ENCODE assay signal across 20 cellular contexts in genomic region chr10:42896735-42897134, GRCh38.
DNase-seq lines count a peak whose midpoint lies in the region; ATAC-seq, FAIRE-seq and TF ChIP-seq lines count a peak whose summit lies in the region.
"Had no signal": no experiment of that assay in that cellular context is flagged by ENCODE, and none has a peak within 500 bp of the region (broad histone marks: within the 10 kb centered on the region; RNA-seq: fewer than 3 reads in every experiment).

No MANE protein-coding gene starts in this region.

- peak; percentile 28 for DNase-seq in activated CD8-positive, alpha-beta T cell treated with anti-CD3 and anti-CD28 coated beads for 36 hours
- no peak for DNase-seq in activated CD8-positive, alpha-beta T cell treated with anti-CD3 and anti-CD28 coated beads, Interleukin-2, amount 10 ng/mL, durations not matched to agents 7 days and 5 days
- DNase-seq in activated naive CD8-positive, alpha-beta T cell treated with anti-CD3 and anti-CD28 coated beads, Interleukin-2, amount 50 U/mL, for 24 hours = no peak
- DNase-seq in natural killer cell treated with Interleukin-12 subunit alpha and Interleukin-12 subunit beta and Interleukin-15 and Interleukin-18, amount 100 ng/mL, for 72 hours (ENCODE audit: low spot score) = no peak
- DNase-seq in urothelium cell line (ENCODE audit: low spot score) (no peak), foreskin fibroblast (no peak)
- DNase-seq: 8988T; CD4-positive, alpha-beta memory T cell; DMS153; DMS79; GDM1; HCEC 1CT had no signal

- H3K4me3 ChIP-seq in foreskin fibroblast (ENCODE audit: low read depth in 1 of 2, low read length in 2 of 2) = no peak overlapping the region
- H3K4me3 ChIP-seq: BLaER1 had no signal

- no peak for TF ChIP-seq CTCF in activated CD8-positive, alpha-beta T cell treated with anti-CD3 and anti-CD28 coated beads for 36 hours (IDR thresholded peaks at IDR 0.05)
- TF ChIP-seq CTCF in foreskin fibroblast (IDR thresholded peaks at IDR 0.05; ENCODE audit: low read depth, low read length) = no peak

- H3K9me3 Mint-ChIP-seq in activated CD8-positive, alpha-beta T cell treated with anti-CD3 and anti-CD28 coated beads for 36 hours = peaks cover 4% of the 10 kb centered on the region
- peaks cover 29% of the 10 kb centered on the region for H3K9me3 Mint-ChIP-seq in activated CD8-positive, alpha-beta T cell treated with anti-CD3 and anti-CD28 coated beads, Interleukin-2, amount 10 ng/mL, durations not matched to agents 7 days and 5 days (ENCODE audit: insufficient read depth)
- H3K9me3 Mint-ChIP-seq in activated naive CD8-positive, alpha-beta T cell treated with anti-CD3 and anti-CD28 coated beads, Interleukin-2, amount 50 U/mL, for 24 hours = peaks cover 11% of the 10 kb centered on the region
- no peaks in the 10 kb centered on the region for H3K9me3 Mint-ChIP-seq in natural killer cell treated with Interleukin-12 subunit alpha and Interleukin-12 subunit beta and Interleukin-15 and Interleukin-18, amount 100 ng/mL, for 72 hours

- H3K36me3 Mint-ChIP-seq in activated CD8-positive, alpha-beta T cell treated with anti-CD3 and anti-CD28 coated beads for 36 hours (ENCODE audit: low read depth) = no peaks in the 10 kb centered on the region
- H3K36me3 Mint-ChIP-seq in activated CD8-positive, alpha-beta T cell treated with anti-CD3 and anti-CD28 coated beads, Interleukin-2, amount 10 ng/mL, durations not matched to agents 7 days and 5 days (ENCODE audit: low read depth) = peaks cover 7% of the 10 kb centered on the region
- H3K36me3 Mint-ChIP-seq in activated naive CD8-positive, alpha-beta T cell treated with anti-CD3 and anti-CD28 coated beads, Interleukin-2, amount 50 U/mL, for 24 hours (ENCODE audit: low read depth) = peaks cover 6% of the 10 kb centered on the region
- H3K36me3 Mint-ChIP-seq in natural killer cell treated with Interleukin-12 subunit alpha and Interleukin-12 subunit beta and Interleukin-15 and Interleukin-18, amount 100 ng/mL, for 72 hours = peaks cover 5% of the 10 kb centered on the region

- no peak overlapping the region for H3K27ac Mint-ChIP-seq in activated CD8-positive, alpha-beta T cell treated with anti-CD3 and anti-CD28 coated beads for 36 hours
- no peak overlapping the region for H3K27ac Mint-ChIP-seq in activated CD8-positive, alpha-beta T cell treated with anti-CD3 and anti-CD28 coated beads, Interleukin-2, amount 10 ng/mL, durations not matched to agents 7 days and 5 days
- H3K27ac Mint-ChIP-seq in activated naive CD8-positive, alpha-beta T cell treated with anti-CD3 and anti-CD28 coated beads, Interleukin-2, amount 50 U/mL, for 24 hours = no peak overlapping the region
- no peak overlapping the region for H3K27ac Mint-ChIP-seq in natural killer cell treated with Interleukin-12 subunit alpha and Interleukin-12 subunit beta and Interleukin-15 and Interleukin-18, amount 100 ng/mL, for 72 hours
- H3K27ac Mint-ChIP-seq: CD14-positive monocyte; CD4-positive, alpha-beta memory T cell; GM23338 had no signal

- peaks cover 4% of the 10 kb centered on the region for H3K4me1 Mint-ChIP-seq in activated CD8-positive, alpha-beta T cell treated with anti-CD3 and anti-CD28 coated beads for 36 hours (ENCODE audit: low read depth)
- H3K4me1 Mint-ChIP-seq in activated CD8-positive, alpha-beta T cell treated with anti-CD3 and anti-CD28 coated beads, Interleukin-2, amount 10 ng/mL, durations not matched to agents 7 days and 5 days (ENCODE audit: low read depth) = peaks cover 9% of the 10 kb centered on the region
- H3K4me1 Mint-ChIP-seq in activated naive CD8-positive, alpha-beta T cell treated with anti-CD3 and anti-CD28 coated beads, Interleukin-2, amount 50 U/mL, for 24 hours = peaks cover 5% of the 10 kb centered on the region
- H3K4me1 Mint-ChIP-seq in natural killer cell treated with Interleukin-12 subunit alpha and Interleukin-12 subunit beta and Interleukin-15 and Interleukin-18, amount 100 ng/mL, for 72 hours (ENCODE audit: low read depth in 2 of 2) = peaks cover 14 to 18% of the 10 kb centered on the region in 2 donors

- peak; percentile 69 for ATAC-seq in activated CD8-positive, alpha-beta T cell treated with anti-CD3 and anti-CD28 coated beads for 36 hours
- ATAC-seq in activated CD8-positive, alpha-beta T cell treated with anti-CD3 and anti-CD28 coated beads, Interleukin-2, amount 10 ng/mL, durations not matched to agents 7 days and 5 days = no peak
- peak; percentile 72 for ATAC-seq in activated naive CD8-positive, alpha-beta T cell treated with anti-CD3 and anti-CD28 coated beads, Interleukin-2, amount 50 U/mL, for 24 hours
- peak; percentile 82 to 90 for ATAC-seq in natural killer cell treated with Interleukin-12 subunit alpha and Interleukin-12 subunit beta and Interleukin-15 and Interleukin-18, amount 100 ng/mL, for 72 hours
- no peak for ATAC-seq in HG02884 (IDR thresholded peaks at IDR 0.05; ENCODE audit: unreplicated experiment)
- ATAC-seq: HepG2 had no signal

- CTCF ChIA-PET in activated CD8-positive, alpha-beta T cell treated with anti-CD3 and anti-CD28 coated beads for 36 hours (lab: Charles Lee) = no interaction called here
- CTCF ChIA-PET in activated CD8-positive, alpha-beta T cell treated with anti-CD3 and anti-CD28 coated beads, Interleukin-2, amount 10 ng/mL, durations not matched to agents 7 days and 5 days (lab: Charles Lee) = no interaction called here

- POLR2A ChIA-PET in activated CD8-positive, alpha-beta T cell treated with anti-CD3 and anti-CD28 coated beads for 36 hours (lab: Charles Lee) = no interaction called here
- POLR2A ChIA-PET in activated CD8-positive, alpha-beta T cell treated with anti-CD3 and anti-CD28 coated beads, Interleukin-2, amount 10 ng/mL, durations not matched to agents 7 days and 5 days (lab: Charles Lee) = no interaction called here

- no peak overlapping the region for H3K4me3 Mint-ChIP-seq in activated CD8-positive, alpha-beta T cell treated with anti-CD3 and anti-CD28 coated beads for 36 hours
- H3K4me3 Mint-ChIP-seq in activated CD8-positive, alpha-beta T cell treated with anti-CD3 and anti-CD28 coated beads, Interleukin-2, amount 10 ng/mL, durations not matched to agents 7 days and 5 days = no peak overlapping the region
- no peak overlapping the region for H3K4me3 Mint-ChIP-seq in activated naive CD8-positive, alpha-beta T cell treated with anti-CD3 and anti-CD28 coated beads, Interleukin-2, amount 50 U/mL, for 24 hours
- peak overlapping the region; percentile 55 for H3K4me3 Mint-ChIP-seq in natural killer cell treated with Interleukin-12 subunit alpha and Interleukin-12 subunit beta and Interleukin-15 and Interleukin-18, amount 100 ng/mL, for 72 hours
- H3K4me3 Mint-ChIP-seq: GM23338 had no signal

- H3K27me3 Mint-ChIP-seq in activated CD8-positive, alpha-beta T cell treated with anti-CD3 and anti-CD28 coated beads for 36 hours = peaks cover 48% of the 10 kb centered on the region
- peaks cover 34% of the 10 kb centered on the region for H3K27me3 Mint-ChIP-seq in activated CD8-positive, alpha-beta T cell treated with anti-CD3 and anti-CD28 coated beads, Interleukin-2, amount 10 ng/mL, durations not matched to agents 7 days and 5 days (ENCODE audit: low read depth)
- peaks cover 36% of the 10 kb centered on the region for H3K27me3 Mint-ChIP-seq in activated naive CD8-positive, alpha-beta T cell treated with anti-CD3 and anti-CD28 coated beads, Interleukin-2, amount 50 U/mL, for 24 hours
- peaks cover 17 to 35% of the 10 kb centered on the region in 2 donors for H3K27me3 Mint-ChIP-seq in natural killer cell treated with Interleukin-12 subunit alpha and Interleukin-12 subunit beta and Interleukin-15 and Interleukin-18, amount 100 ng/mL, for 72 hours

- intact Hi-C loops in activated CD8-positive, alpha-beta T cell treated with anti-CD3 and anti-CD28 coated beads for 36 hours (cut with micrococcal nuclease) = no loop called here

- peak; percentile 13 for FAIRE-seq in urothelium cell line (lab: Jason Lieb, UNC)
- FAIRE-seq: GM12892, GM18507, H54, HepG2 had no signal

Comparison
In these comparisons a context has a peak if more than half of its experiments do, and no peak if none do; other contexts are left out.
1. ATAC-seq: peak in activated CD8-positive, alpha-beta T cell treated with anti-CD3 and anti-CD28 coated beads for 36 hours (single experiment), activated naive CD8-positive, alpha-beta T cell treated with anti-CD3 and anti-CD28 coated beads, Interleukin-2, amount 50 U/mL, for 24 hours (single experiment) and natural killer cell treated with Interleukin-12 subunit alpha and Interleukin-12 subunit beta and Interleukin-15 and Interleukin-18, amount 100 ng/mL, for 72 hours (2 of 2); none in activated CD8-positive, alpha-beta T cell treated with anti-CD3 and anti-CD28 coated beads, Interleukin-2, amount 10 ng/mL, durations not matched to agents 7 days and 5 days (single experiment) and HG02884 (single experiment).